In the genomic region with DNA sequence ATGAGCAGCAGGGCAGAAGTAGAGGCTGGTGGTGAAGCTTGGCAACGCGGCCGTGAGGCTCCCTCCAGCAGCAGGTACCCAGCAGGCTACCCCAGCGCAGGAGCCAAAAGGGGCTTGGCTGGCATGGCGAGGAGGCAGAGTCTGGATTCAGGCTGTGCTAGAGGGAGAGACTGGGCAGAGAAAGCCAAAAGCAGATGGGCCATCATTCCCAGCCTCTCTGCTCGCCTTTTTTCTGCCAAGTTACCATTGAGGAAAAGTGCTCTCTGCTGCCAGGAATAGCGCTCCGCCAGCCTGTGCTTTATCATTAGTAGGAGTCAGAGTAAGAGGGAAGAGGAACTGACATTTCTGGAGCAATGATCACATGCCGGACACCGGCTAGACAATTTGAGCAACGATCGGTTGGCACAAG, we compare ENCODE assay signal across 14 cellular contexts.
"Had no signal": no experiment of that assay in that cellular context is flagged by ENCODE, and none has a peak within 500 bp of the region (broad histone marks: within the 10 kb centered on the region; RNA-seq: fewer than 3 reads in every experiment).

No MANE protein-coding gene starts in this region.

- H3K27me3 Mint-ChIP-seq: activated CD4-positive, alpha-beta memory T cell treated with anti-CD3 and anti-CD28 coated beads, Interleukin-2, amount 10 ng/mL, durations not matched to agents 7 days and 5 days; activated CD4-positive, alpha-beta T cell treated with anti-CD3 and anti-CD28 coated beads for 36 hours; dendritic cell treated with granulocyte-macrophage colony-stimulating factor and Interleukin-4, amounts not matched to agents 40 ng/mL and 50 ng/mL, for 4 days; effector memory CD8-positive, alpha-beta T cell; memory B cell had no signal

- H3K4me1 ChIP-seq: gastroesophageal sphincter, stomach, uterus had no signal

- H3K27me3 ChIP-seq: gastroesophageal sphincter, stomach, uterus had no signal

- H3K4me3 Mint-ChIP-seq: activated CD4-positive, alpha-beta memory T cell treated with anti-CD3 and anti-CD28 coated beads, Interleukin-2, amount 10 ng/mL, durations not matched to agents 7 days and 5 days; activated CD4-positive, alpha-beta T cell treated with anti-CD3 and anti-CD28 coated beads for 36 hours; dendritic cell treated with granulocyte-macrophage colony-stimulating factor and Interleukin-4, amounts not matched to agents 40 ng/mL and 50 ng/mL, for 4 days; effector memory CD8-positive, alpha-beta T cell; immature natural killer cell; memory B cell; nephron had no signal

- DNase-seq: occipital lobe; stimulated activated CD4-positive, alpha-beta T cell treated with anti-CD3 and anti-CD28 coated beads, Interleukin-4, amount 100 ng/mL, for 4 hours; T1000 had no signal

- H3K4me1 Mint-ChIP-seq: nephron had no signal

- ATAC-seq: activated CD4-positive, alpha-beta T cell treated with anti-CD3 and anti-CD28 coated beads for 36 hours; gastroesophageal sphincter had no signal

- H3K9me3 Mint-ChIP-seq: activated CD4-positive, alpha-beta memory T cell treated with anti-CD3 and anti-CD28 coated beads, Interleukin-2, amount 10 ng/mL, durations not matched to agents 7 days and 5 days; dendritic cell treated with granulocyte-macrophage colony-stimulating factor and Interleukin-4, amounts not matched to agents 40 ng/mL and 50 ng/mL, for 4 days; effector memory CD8-positive, alpha-beta T cell; memory B cell had no signal

- H3K4me3 ChIP-seq: gastroesophageal sphincter, stomach, uterus had no signal

- H3K27ac ChIP-seq: gastroesophageal sphincter, stomach, uterus, VCaP had no signal

- H3K27ac Mint-ChIP-seq: activated CD4-positive, alpha-beta memory T cell treated with anti-CD3 and anti-CD28 coated beads, Interleukin-2, amount 10 ng/mL, durations not matched to agents 7 days and 5 days; dendritic cell treated with granulocyte-macrophage colony-stimulating factor and Interleukin-4, amounts not matched to agents 40 ng/mL and 50 ng/mL, for 4 days; nephron had no signal

- H3K36me3 ChIP-seq: uterus had no signal

- H3K9me3 ChIP-seq: gastroesophageal sphincter, stomach, uterus had no signal
